Comparison of ENCODE assay signal across 8 cellular contexts in genomic region chr17:10631048-10631700, GRCh38. TPM values are rescaled to one million over a fixed set of nuclear protein-coding genes. Genes with fewer than 3 reads are reported as not detected.
A peak's percentile ranks its signal among the peaks of the same experiment; 100 is the strongest.
DNase-seq lines count a peak whose midpoint lies in the region; ATAC-seq, FAIRE-seq and TF ChIP-seq lines count a peak whose summit lies in the region.

No MANE protein-coding gene starts in this region.

- peak; percentile 63 to 76 (median 72) for TF ChIP-seq CTCF in K562 (IDR thresholded peaks at IDR 0.05 in 2 of 3, conservative IDR thresholded peaks at IDR 0.05 in 1 of 3; ENCODE audit: insufficient read depth in 2 of 3, low read depth in 1 of 3, low read length in 3 of 3)

- H3K56ac ChIP-seq in mesendoderm (ENCODE audit: low read length), result no peak overlapping the region

- no peak overlapping the region for H2BK5ac ChIP-seq in mesendoderm (ENCODE audit: low read length)

- H3K4me1 ChIP-seq in K562 (replicated peaks in 1 of 2; ENCODE audit: control insufficient read depth in 2 of 2, insufficient read depth in 2 of 2, low read length in 2 of 2), result no peaks in the 10 kb centered on the region
- H3K4me1 ChIP-seq in mesendoderm (ENCODE audit: control insufficient read depth, low read depth, low read length), result no peaks in the 10 kb centered on the region

- WGBS in K562 (ENCODE audit: insufficient coverage, low coverage, missing lambda C conversion rate), result 15% methylated on average over 12 of the region's 18 CpGs
- WGBS in mesendoderm (ENCODE audit: extremely low coverage, insufficient coverage, low lambda C conversion rate), result no CpG with 5 or more reads among the region's 18 CpGs

- no peak overlapping the region for H2BK120ac ChIP-seq in mesendoderm (ENCODE audit: low read depth, low read length)

- H3K36me3 ChIP-seq in K562 (ENCODE audit: control insufficient read depth, insufficient read depth, low read length) (no peaks in the 10 kb centered on the region), mesendoderm (ENCODE audit: control insufficient read depth, insufficient read depth, low read length) (no peaks in the 10 kb centered on the region)

- H3K9me1 ChIP-seq in K562 (ENCODE audit: control insufficient read depth, insufficient read depth, low read length), result no peaks in the 10 kb centered on the region

- H3K79me2 ChIP-seq in K562 (ENCODE audit: control insufficient read depth, insufficient read depth, low read length), result no peaks in the 10 kb centered on the region
- no peaks in the 10 kb centered on the region for H3K79me2 ChIP-seq in mesendoderm (ENCODE audit: control insufficient read depth, insufficient read depth, low read length)

- no peak overlapping the region for H3K18ac ChIP-seq in mesendoderm (ENCODE audit: low read length)

- CTCF ChIA-PET in K562 (lab: Yijun Ruan, JAX; ENCODE audit: low intra/inter-chr PET ratio), result interaction anchor here (0.6 to 0.8 kb wide), 2 partner anchors 15 to 1356 kb away, joined by 3 read pairs; no protein-coding TSS in a partner anchor

- H3K27ac ChIP-seq in K562 (ENCODE audit: extremely low read depth, low read depth, low read length), result no peak overlapping the region
- no peak overlapping the region for H3K27ac ChIP-seq in mesendoderm (ENCODE audit: low read depth, low read length)

- no peak for TF ChIP-seq POLR2A in K562 (conservative IDR thresholded peaks at IDR 0.05)

- H3K9ac ChIP-seq in K562 (ENCODE audit: insufficient read depth in 1 of 2, low read depth in 2 of 2, low read length in 2 of 2) (no peak overlapping the region; a peak in 1 of 4 replicates), mesendoderm (ENCODE audit: low read length) (no peak overlapping the region)

- no peak for TF ChIP-seq EP300 in K562 (IDR thresholded peaks at IDR 0.05; ENCODE audit: low read length)

- no peak overlapping the region for H3K23ac ChIP-seq in mesendoderm (ENCODE audit: low read length)

- H3K4ac ChIP-seq in mesendoderm (ENCODE audit: low read depth, low read length), result no peak overlapping the region

- intact Hi-C loops in K562 (cut with micrococcal nuclease), result no loop called here

- H3K4me3 ChIP-seq in K562, result no peak overlapping the region
- no peak overlapping the region for H3K4me3 ChIP-seq in mesendoderm (ENCODE audit: low read length)

- no peak overlapping the region for H2BK15ac ChIP-seq in mesendoderm (replicated peaks; ENCODE audit: low read depth)

- 0 out of 2 replicates have a peak, but pooled peaks cover 3% of the 10 kb centered on the region for H4K20me1 ChIP-seq in K562 (replicated peaks; ENCODE audit: control insufficient read depth, insufficient read depth, low read length)

- H4K8ac ChIP-seq in mesendoderm (ENCODE audit: low read depth, low read length), result no peak overlapping the region

- H3K9me3 ChIP-seq in K562 (replicated peaks; ENCODE audit: control insufficient read depth, insufficient read depth, low read depth, low read length), result no peaks in the 10 kb centered on the region

- H3K79me1 ChIP-seq in mesendoderm (ENCODE audit: low read length), result no peaks in the 10 kb centered on the region

- no peak overlapping the region for H2AK5ac ChIP-seq in mesendoderm (ENCODE audit: low read length)

- TF ChIP-seq RAD21 in K562 (CRISPR knock-in tag; conservative IDR thresholded peaks at IDR 0.05 in 1 of 2, IDR thresholded peaks at IDR 0.05 in 1 of 2), result peak in 1 of 2 experiments; percentile 50; a peak in 1 of 4 replicates

- peak overlapping the region; percentile 12; the same call in 1 of the 2 replicates for H2AFZ ChIP-seq in K562 (ENCODE audit: low read depth, low read length)

- H4K5ac ChIP-seq in mesendoderm (ENCODE audit: low read length), result no peak overlapping the region

- POLR2A ChIA-PET in K562 (lab: Yijun Ruan, JAX), result interaction anchor here (0.8 kb wide), 1 partner anchor 14 kb away, joined by 3 read pairs; no protein-coding TSS in a partner anchor

- H3K27me3 ChIP-seq in K562 (ENCODE audit: control insufficient read depth in 2 of 2, insufficient read depth in 2 of 2, low read length in 2 of 2) (peaks cover 0 to 11% of the 10 kb centered on the region in 2 experiments; a peak in 2 of 5 replicates), mesendoderm (ENCODE audit: insufficient read depth, low read length, poor library complexity) (no peaks in the 10 kb centered on the region)

- in situ Hi-C loops in K562 (cut with MboI), result no loop called here

- DNase-seq in activated T-cell treated with anti-CD3 and anti-CD28 coated beads for 24 hours (ENCODE audit: low read depth), result peak; percentile 11
- DNase-seq in activated T-cell treated with anti-CD3 and anti-CD28 coated beads for 4 hours, result no peak
- DNase-seq in NCI-H1105 (lab: John Stamatoyannopoulos, UW), result peak; percentile 18
- DNase-seq in K562 (ENCODE audit: extremely low read depth in 1 of 4, low spot score in 3 of 4), result peak; percentile 37 to 59 (median 46)
- DNase-seq in mesendoderm, result peak; percentile 30

- BruUV-seq in K562 (replicated peaks; lab: Mats Ljungman, UMichigan), result no TSS peak

- H3K4me2 ChIP-seq in K562 (ENCODE audit: insufficient read depth, low read length) (no peak overlapping the region), mesendoderm (ENCODE audit: low read length) (no peak overlapping the region)

- peak; percentile 70 for FAIRE-seq in K562 (lab: Jason Lieb, UNC)

- peak; percentile 78 for ATAC-seq in K562
- ATAC-seq in HG03139 (IDR thresholded peaks at IDR 0.05; ENCODE audit: unreplicated experiment), result no peak
- no peak for ATAC-seq in HG02759 (IDR thresholded peaks at IDR 0.05; ENCODE audit: unreplicated experiment)
- no peak for ATAC-seq in HG03354 (IDR thresholded peaks at IDR 0.05; ENCODE audit: poor library complexity, severe bottlenecking, unreplicated experiment)

TF ChIP-seq in K562, 482 proteins besides CTCF, POLR2A, EP300 and RAD21:
- no peak for TF ChIP-seq MEF2D (tag; conservative IDR thresholded peaks at IDR 0.05; ENCODE audit: low read depth)
- TF ChIP-seq, protein P1, sequence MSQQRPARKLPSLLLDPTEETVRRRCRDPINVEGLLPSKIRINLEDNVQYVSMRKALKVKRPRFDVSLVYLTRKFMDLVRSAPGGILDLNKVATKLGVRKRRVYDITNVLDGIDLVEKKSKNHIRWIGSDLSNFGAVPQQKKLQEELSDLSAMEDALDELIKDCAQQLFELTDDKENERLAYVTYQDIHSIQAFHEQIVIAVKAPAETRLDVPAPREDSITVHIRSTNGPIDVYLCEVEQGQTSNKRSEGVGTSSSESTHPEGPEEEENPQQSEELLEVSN (IDR thresholded peaks at IDR 0.05; ENCODE audit: borderline replicate concordance in 1 of 2, extremely low read depth in 1 of 2, insufficient read depth in 1 of 2, insufficient read length in 1 of 2, low read depth in 1 of 2, low read length in 1 of 2, poor library complexity in 1 of 2, severe bottlenecking in 1 of 2), result peak in 1 of 2 experiments; percentile 29
- TF ChIP-seq SMC3 (conservative IDR thresholded peaks at IDR 0.05; ENCODE audit: insufficient read depth, low read depth, low read length), result 0 out of 2 replicates have a peak, but pooled peaks have one; percentile 28
- TF ChIP-seq, protein P2, sequence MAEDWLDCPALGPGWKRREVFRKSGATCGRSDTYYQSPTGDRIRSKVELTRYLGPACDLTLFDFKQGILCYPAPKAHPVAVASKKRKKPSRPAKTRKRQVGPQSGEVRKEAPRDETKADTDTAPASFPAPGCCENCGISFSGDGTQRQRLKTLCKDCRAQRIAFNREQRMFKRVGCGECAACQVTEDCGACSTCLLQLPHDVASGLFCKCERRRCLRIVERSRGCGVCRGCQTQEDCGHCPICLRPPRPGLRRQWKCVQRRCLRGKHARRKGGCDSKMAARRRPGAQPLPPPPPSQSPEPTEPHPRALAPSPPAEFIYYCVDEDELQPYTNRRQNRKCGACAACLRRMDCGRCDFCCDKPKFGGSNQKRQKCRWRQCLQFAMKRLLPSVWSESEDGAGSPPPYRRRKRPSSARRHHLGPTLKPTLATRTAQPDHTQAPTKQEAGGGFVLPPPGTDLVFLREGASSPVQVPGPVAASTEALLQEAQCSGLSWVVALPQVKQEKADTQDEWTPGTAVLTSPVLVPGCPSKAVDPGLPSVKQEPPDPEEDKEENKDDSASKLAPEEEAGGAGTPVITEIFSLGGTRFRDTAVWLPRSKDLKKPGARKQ (CRISPR knock-in tag; IDR thresholded peaks at IDR 0.05), result no peak

RNA-seq across cellular contexts. Expression of gene MYH3, which starts 25.9 kb away (rescaled TPM):
- total RNA-seq in K562 (2011; cell fraction: chromatin; rRNA removed; ENCODE audit: low replicate concordance), result 2.1 and 3.5 TPM in 2 replicates
- 2.7 and 3.3 TPM in 2 replicates for total RNA-seq in K562 (2011; cell fraction: nucleolus; rRNA removed)
- 1.6 and 2.5 TPM in 2 replicates for total RNA-seq in K562 (2011; cell fraction: nucleoplasm; rRNA removed)
- total RNA-seq in K562 (2014; rRNA removed) (0.12 and 0.36 TPM in 2 replicates), K562 (2014; rRNA removed; fragmentation: Illumina TruSeq; extraction: Trizol) (0.38 and 0.44 TPM in 2 replicates), K562 (2015; rRNA removed; fragmentation: Illumina TruSeq; extraction: Trizol) (0.30 and 0.51 TPM in 2 replicates), K562 (2021) (0.07 and 0.35 TPM in 2 replicates)
- polyA plus RNA-seq in K562 (2011; rRNA removed) (0.75 and 0.91 TPM in 2 replicates), K562 (2014; fragmentation: Illumina TruSeq; extraction: Trizol) (0.44 and 0.51 TPM in 2 replicates), K562 (2014; fragmentation: Nextera tagmentation; extraction: Ambion mirVana) (under 1 TPM in 1 of 2 experiments, not detected in 1; 0.31 TPM), K562 (2014; rRNA removed) (0.22 and 0.24 TPM in 2 replicates)
- polyA plus RNA-seq in K562 (2011; cell fraction: cytosol; rRNA removed), result 0.12 and 0.49 TPM in 2 replicates
- 1.7 and 2.6 TPM in 2 replicates for polyA plus RNA-seq in K562 (2011; cell fraction: nucleus; rRNA removed)
- 0.17 and 0.26 TPM in 2 replicates for polyA plus RNA-seq in K562 (2012)
- 0.21 and 0.90 TPM in 2 replicates for polyA minus RNA-seq in K562 (2011; rRNA and poly(A)+ RNA removed)
- not detected in 2 replicates for polyA minus RNA-seq in K562 (2011; cell fraction: cytosol; rRNA and poly(A)+ RNA removed)
- 0.78 and 1.3 TPM in 2 replicates for polyA minus RNA-seq in K562 (2011; cell fraction: nucleus; rRNA and poly(A)+ RNA removed)
- polyA plus RNA-seq in mesendoderm (2013, experiment 1 of 2), result 1.1 TPM
- polyA plus RNA-seq in mesendoderm (2013, experiment 2 of 2), result 0.70 TPM
